ENCODE assay signal across 1 cellular context in the genomic region with DNA sequence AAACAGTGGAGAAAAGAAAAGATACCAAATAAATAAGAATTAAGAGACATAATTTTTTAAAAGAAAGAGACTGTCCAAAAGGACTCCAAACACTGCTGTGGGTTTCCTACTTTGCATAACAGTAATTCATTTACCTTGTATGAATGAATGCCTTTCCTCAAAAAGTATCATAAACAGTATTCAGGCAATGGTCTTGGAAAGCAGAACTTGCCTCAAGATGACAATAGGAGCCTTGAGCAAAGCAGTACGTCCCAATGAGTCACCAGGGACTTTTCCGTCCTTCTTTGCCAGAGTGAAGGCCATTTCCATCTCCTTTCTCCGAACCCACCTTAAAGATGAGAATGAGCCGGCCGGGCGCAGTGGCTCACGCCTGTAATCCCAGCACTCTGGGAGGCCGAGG.
TF ChIP-seq lines count a peak whose summit lies in the region.

No MANE protein-coding gene starts in this region.

TF ChIP-seq in SK-N-SH treated with all-trans-retinoic acid at 6 μM for 48 hours, 23 proteins besides CTCF, POLR2A, EP300 and RAD21 (continued from another document):
- TF ChIP-seq ESRRG (CRISPR knock-in tag; IDR thresholded peaks at IDR 0.05) = no peak
- no peak for TF ChIP-seq ZNF8 (CRISPR knock-in tag; IDR thresholded peaks at IDR 0.05)
- TF ChIP-seq SNAI2 (CRISPR knock-in tag; IDR thresholded peaks at IDR 0.05) = no peak
- TF ChIP-seq ARNTL (CRISPR knock-in tag; IDR thresholded peaks at IDR 0.05; ENCODE audit: borderline replicate concordance, low read depth) = no peak
- no peak for TF ChIP-seq CSDC2 (CRISPR knock-in tag; IDR thresholded peaks at IDR 0.05)
